19 cellular contexts compared by ENCODE assay signal in genomic region chr7:108066486-108066885, GRCh38.
DNase-seq lines count a peak whose midpoint lies in the region; ATAC-seq and TF ChIP-seq lines count a peak whose summit lies in the region.
"Had no signal": no experiment of that assay in that cellular context is flagged by ENCODE, and none has a peak within 500 bp of the region (broad histone marks: within the 10 kb centered on the region; RNA-seq: fewer than 3 reads in every experiment).

No MANE protein-coding gene starts in this region.

- H3K4me1 ChIP-seq in right cardiac atrium (ENCODE audit: control insufficient read depth, insufficient read depth, low read length) = no peaks in the 10 kb centered on the region

- H3K9me3 ChIP-seq in right cardiac atrium (ENCODE audit: control insufficient read depth, low read length) = no peaks in the 10 kb centered on the region

- H3K27ac ChIP-seq in right cardiac atrium (ENCODE audit: low read length) = no peak overlapping the region

- DNase-seq in ELR (ENCODE audit: low read depth) = peak; percentile 61
- peak; percentile 27 for DNase-seq in M059J (ENCODE audit: low read depth)
- DNase-seq in choroid plexus epithelial cell (ENCODE audit: low read depth) = peak; percentile 23
- peak; percentile 32 to 53 for DNase-seq in lung microvascular endothelial cell (ENCODE audit: low read depth in 2 of 2)
- no peak for DNase-seq in right cardiac atrium
- no peak for DNase-seq in activated CD8-positive, alpha-beta memory T cell treated with anti-CD3 and anti-CD28 coated beads, Interleukin-2, amount 50 U/mL, for 4 hours
- no peak for DNase-seq in GM20000 (ENCODE audit: low spot score)
- DNase-seq: AML-193; CD4-positive, CD25-positive, alpha-beta regulatory T cell; DMS79 treated with DMSO at 0.1 percent for 48 hours; GDM1; Kasumi-1; NCI-H1417; NCI-H2029; NCI-H2227 treated with DMSO at 0.1 percent for 48 hours; NCI-H526; NK-92 treated with Interleukin-12 subunit alpha and Interleukin-12 subunit beta, amount 100 ng/mL, for 24 hours; SHP77 had no signal

- 88% methylated on average over 9 of the region's 9 CpGs for WGBS in right cardiac atrium

- H3K27me3 ChIP-seq in right cardiac atrium (ENCODE audit: control insufficient read depth, insufficient read depth) = no peaks in the 10 kb centered on the region

- intact Hi-C loops in right cardiac atrium (cut with DNase I) = no loop called here

- H3K4me3 ChIP-seq in choroid plexus epithelial cell (ENCODE audit: low read depth, low read length) (no peak overlapping the region), right cardiac atrium (ENCODE audit: low read length) (no peak overlapping the region)

- TF ChIP-seq CTCF in choroid plexus epithelial cell (conservative IDR thresholded peaks at IDR 0.05; ENCODE audit: low read depth, low read length) (no peak), GM20000 (IDR thresholded peaks at IDR 0.05; ENCODE audit: extremely low read depth, missing control alignments) (no peak)

- ATAC-seq in right cardiac atrium (no peak), HG02623 (IDR thresholded peaks at IDR 0.05; ENCODE audit: unreplicated experiment) (no peak)

Comparison
In these comparisons a context has a peak if more than half of its experiments do, and no peak if none do; other contexts are left out.
1. DNase-seq: peak in ELR (single experiment), M059J (single experiment), choroid plexus epithelial cell (single experiment) and lung microvascular endothelial cell (2 of 2); none in right cardiac atrium (0 of 3), activated CD8-positive, alpha-beta memory T cell treated with anti-CD3 and anti-CD28 coated beads, Interleukin-2, amount 50 U/mL, for 4 hours (single experiment) and GM20000 (single experiment).